1 cellular context compared by ENCODE assay signal in genomic region chr1:169266133-169266532, GRCh38.
A peak's percentile ranks its signal among the peaks of the same experiment; 100 is the strongest.
TF ChIP-seq lines count a peak whose summit lies in the region.

No MANE protein-coding gene starts in this region.

TF ChIP-seq in HepG2, 621 proteins besides CTCF, POLR2A, EP300 and RAD21 (continued from another document):
- TF ChIP-seq, protein P1, sequence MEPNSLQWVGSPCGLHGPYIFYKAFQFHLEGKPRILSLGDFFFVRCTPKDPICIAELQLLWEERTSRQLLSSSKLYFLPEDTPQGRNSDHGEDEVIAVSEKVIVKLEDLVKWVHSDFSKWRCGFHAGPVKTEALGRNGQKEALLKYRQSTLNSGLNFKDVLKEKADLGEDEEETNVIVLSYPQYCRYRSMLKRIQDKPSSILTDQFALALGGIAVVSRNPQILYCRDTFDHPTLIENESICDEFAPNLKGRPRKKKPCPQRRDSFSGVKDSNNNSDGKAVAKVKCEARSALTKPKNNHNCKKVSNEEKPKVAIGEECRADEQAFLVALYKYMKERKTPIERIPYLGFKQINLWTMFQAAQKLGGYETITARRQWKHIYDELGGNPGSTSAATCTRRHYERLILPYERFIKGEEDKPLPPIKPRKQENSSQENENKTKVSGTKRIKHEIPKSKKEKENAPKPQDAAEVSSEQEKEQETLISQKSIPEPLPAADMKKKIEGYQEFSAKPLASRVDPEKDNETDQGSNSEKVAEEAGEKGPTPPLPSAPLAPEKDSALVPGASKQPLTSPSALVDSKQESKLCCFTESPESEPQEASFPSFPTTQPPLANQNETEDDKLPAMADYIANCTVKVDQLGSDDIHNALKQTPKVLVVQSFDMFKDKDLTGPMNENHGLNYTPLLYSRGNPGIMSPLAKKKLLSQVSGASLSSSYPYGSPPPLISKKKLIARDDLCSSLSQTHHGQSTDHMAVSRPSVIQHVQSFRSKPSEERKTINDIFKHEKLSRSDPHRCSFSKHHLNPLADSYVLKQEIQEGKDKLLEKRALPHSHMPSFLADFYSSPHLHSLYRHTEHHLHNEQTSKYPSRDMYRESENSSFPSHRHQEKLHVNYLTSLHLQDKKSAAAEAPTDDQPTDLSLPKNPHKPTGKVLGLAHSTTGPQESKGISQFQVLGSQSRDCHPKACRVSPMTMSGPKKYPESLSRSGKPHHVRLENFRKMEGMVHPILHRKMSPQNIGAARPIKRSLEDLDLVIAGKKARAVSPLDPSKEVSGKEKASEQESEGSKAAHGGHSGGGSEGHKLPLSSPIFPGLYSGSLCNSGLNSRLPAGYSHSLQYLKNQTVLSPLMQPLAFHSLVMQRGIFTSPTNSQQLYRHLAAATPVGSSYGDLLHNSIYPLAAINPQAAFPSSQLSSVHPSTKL (CRISPR knock-in tag; IDR thresholded peaks at IDR 0.05), result peak; percentile 59
- TF ChIP-seq POLR2AphosphoS5 (IDR thresholded peaks at IDR 0.05; ENCODE audit: low read depth, low read length) (no peak), NFE2L2 (IDR thresholded peaks at IDR 0.05; ENCODE audit: low read length) (peak; percentile 24; the same call in 1 of the 2 replicates), FOSL1 (CRISPR knock-in tag; IDR thresholded peaks at IDR 0.05; ENCODE audit: borderline replicate concordance) (peak; percentile 65; the same call in 1 of the 2 replicates), AHDC1 (CRISPR knock-in tag; IDR thresholded peaks at IDR 0.05; ENCODE audit: borderline replicate concordance) (peak; percentile 69; the same call in 1 of the 2 replicates), ZNF713 (CRISPR knock-in tag; IDR thresholded peaks at IDR 0.05) (no peak), GATAD2A (CRISPR knock-in tag; IDR thresholded peaks at IDR 0.05) (peak; percentile 45; the same call in 1 of the 2 replicates), HMGXB4 (CRISPR knock-in tag; IDR thresholded peaks at IDR 0.05; ENCODE audit: borderline replicate concordance in 1 of 2, low read depth in 1 of 2) (no peak), ARID3A (IDR thresholded peaks at IDR 0.05; ENCODE audit: low read depth, low read length) (0 out of 2 replicates have a peak, but pooled peaks have one; percentile 47), NCOA2 (CRISPR knock-in tag; IDR thresholded peaks at IDR 0.05) (peak; percentile 11; the same call in 1 of the 2 replicates), PAXIP1 (CRISPR knock-in tag; conservative IDR thresholded peaks at IDR 0.05) (peak; percentile 42; the same call in 1 of the 2 replicates), ONECUT2 (CRISPR knock-in tag; IDR thresholded peaks at IDR 0.05) (peak; percentile 77), JUND (CRISPR knock-in tag; IDR thresholded peaks at IDR 0.05) (peak; percentile 48; the same call in 1 of the 2 replicates), MED1 (CRISPR knock-in tag; IDR thresholded peaks at IDR 0.05) (peak; percentile 14; the same call in 1 of the 2 replicates), ASH2L (IDR thresholded peaks at IDR 0.05; ENCODE audit: insufficient read length, low read depth, low read length) (no peak), SOX5 (CRISPR knock-in tag; IDR thresholded peaks at IDR 0.05; ENCODE audit: borderline replicate concordance) (peak; percentile 13; the same call in 1 of the 2 replicates), PCBP2 (optimal IDR thresholded peaks at IDR 0.05; ENCODE audit: low read depth, low read length, poor library complexity, severe bottlenecking) (no peak), ZNF513 (CRISPR knock-in tag; conservative IDR thresholded peaks at IDR 0.05) (no peak), RARA (CRISPR knock-in tag; IDR thresholded peaks at IDR 0.05) (peak; percentile 62)
- TF ChIP-seq, protein P2, sequence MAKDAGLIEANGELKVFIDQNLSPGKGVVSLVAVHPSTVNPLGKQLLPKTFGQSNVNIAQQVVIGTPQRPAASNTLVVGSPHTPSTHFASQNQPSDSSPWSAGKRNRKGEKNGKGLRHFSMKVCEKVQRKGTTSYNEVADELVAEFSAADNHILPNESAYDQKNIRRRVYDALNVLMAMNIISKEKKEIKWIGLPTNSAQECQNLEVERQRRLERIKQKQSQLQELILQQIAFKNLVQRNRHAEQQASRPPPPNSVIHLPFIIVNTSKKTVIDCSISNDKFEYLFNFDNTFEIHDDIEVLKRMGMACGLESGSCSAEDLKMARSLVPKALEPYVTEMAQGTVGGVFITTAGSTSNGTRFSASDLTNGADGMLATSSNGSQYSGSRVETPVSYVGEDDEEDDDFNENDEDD (CRISPR knock-in tag; IDR thresholded peaks at IDR 0.05; ENCODE audit: borderline replicate concordance), result no peak
TF ChIP-seq in HepG2: peak in this region for 20.
